ENCODE assay signal across 2 cellular contexts in the genomic region with DNA sequence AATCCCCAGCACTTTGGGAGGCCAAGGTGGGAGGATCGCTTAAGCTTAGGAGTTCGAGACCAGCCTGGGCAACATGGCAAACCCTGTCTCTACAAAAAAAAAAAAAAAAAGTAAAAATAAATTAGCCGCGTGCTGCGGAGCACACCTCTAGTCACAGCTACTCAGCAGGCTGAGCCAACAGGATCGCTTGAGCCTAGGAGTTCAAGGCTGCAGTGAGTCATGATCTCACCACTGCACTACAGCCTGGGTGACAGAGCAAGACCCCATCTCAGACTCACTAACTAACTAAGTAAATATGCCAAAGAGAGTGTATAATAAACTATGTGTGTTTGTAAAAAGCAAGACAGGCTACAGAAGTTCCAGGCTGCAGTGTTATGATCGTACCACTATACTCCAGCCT. TPM values are rescaled to one million over a fixed set of nuclear protein-coding genes. Genes with fewer than 3 reads are reported as not detected.
"Had no signal": no experiment of that assay in that cellular context is flagged by ENCODE, and none has a peak within 500 bp of the region (broad histone marks: within the 10 kb centered on the region; RNA-seq: fewer than 3 reads in every experiment).

No MANE protein-coding gene starts in this region.

RNA-seq across cellular contexts. Expression of gene RSPH10B, which starts 6.7 kb away (rescaled TPM):
- total RNA-seq: G401, GM12878 had no signal
